25 cellular contexts compared by ENCODE assay signal in the genomic region with DNA sequence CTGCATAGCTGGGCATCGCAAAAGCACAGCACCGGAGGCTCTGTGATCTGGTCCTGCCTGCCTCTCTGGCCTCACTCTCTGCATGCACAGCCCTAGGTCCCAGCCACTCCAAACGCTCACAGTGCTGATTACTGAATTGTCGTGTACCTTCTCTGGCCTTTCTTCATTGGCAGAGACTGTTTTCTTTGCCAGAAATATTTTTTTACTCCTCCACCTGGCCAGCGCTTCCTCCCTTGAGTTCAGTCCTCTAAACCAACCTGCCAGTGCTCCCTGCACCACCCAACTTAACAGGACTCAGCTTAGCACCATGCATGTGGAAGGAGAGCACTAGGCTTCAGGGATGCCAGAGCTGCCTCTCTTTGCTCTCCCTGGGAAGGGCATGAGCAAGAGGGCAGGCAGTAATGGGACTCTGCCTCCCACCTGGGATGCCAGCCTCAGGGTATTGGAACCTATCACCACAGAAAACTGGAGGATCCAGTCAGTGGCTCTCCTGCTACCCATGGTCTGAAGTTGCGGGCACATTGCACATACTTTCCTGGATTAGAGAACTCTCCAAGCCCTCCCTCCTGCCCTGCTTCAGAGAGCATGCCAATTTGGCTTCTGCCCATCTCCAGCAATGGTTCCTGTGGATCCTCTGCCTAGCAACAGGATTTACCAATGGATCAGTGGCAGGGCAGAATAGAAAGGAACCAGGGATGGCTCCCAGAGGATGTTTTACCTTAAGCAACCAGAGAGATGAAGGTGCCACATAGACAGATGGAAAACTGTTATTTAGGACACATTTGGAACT. TPM values are rescaled to one million over a fixed set of nuclear protein-coding genes. Genes with fewer than 3 reads are reported as not detected.
DNase-seq lines count a peak whose midpoint lies in the region; ATAC-seq and TF ChIP-seq lines count a peak whose summit lies in the region.
"Had no signal": no experiment of that assay in that cellular context is flagged by ENCODE, and none has a peak within 500 bp of the region (broad histone marks: within the 10 kb centered on the region; RNA-seq: fewer than 3 reads in every experiment).

No MANE protein-coding gene starts in this region.

- DNase-seq in NCI-H2196 (lab: John Stamatoyannopoulos, UW; ENCODE audit: unreplicated experiment) (peak; percentile 11), NCI-H2196 treated with DMSO at 0.1 percent for 48 hours (lab: John Stamatoyannopoulos, UW; ENCODE audit: unreplicated experiment) (no peak), NCI-H446 treated with DMSO at 0.1 percent for 48 hours (lab: John Stamatoyannopoulos, UW) (peak; percentile 62), cerebellar nuclear complex (lab: John Stamatoyannopoulos, UW) (peak; percentile 54 to 60), trophoblast cell (no peak), ascending aorta (ENCODE audit: low spot score in 2 of 2) (no peak), sciatic nerve (ENCODE audit: low spot score) (no peak)
- DNase-seq: activated CD4-positive, alpha-beta T cell treated with anti-CD3 and anti-CD28 coated beads, Interleukin-2, amount 50 U/mL, for 4 hours; activated CD4-positive, CD25-positive, alpha-beta regulatory T cell; activated CD8-positive, alpha-beta memory T cell treated with anti-CD3 and anti-CD28 coated beads, Interleukin-2, amount 50 U/mL, for 48 hours; BE2C; DMS79; H9; left ventricle myocardium inferior; NCI-H1436; NCI-H524 treated with DMSO at 0.1 percent for 48 hours; small intestine; stimulated activated CD4-positive, alpha-beta T cell treated with anti-CD3 and anti-CD28 coated beads, Interleukin-1b, Interleukin-23, amount 100 ng/mL, for 48 hours; stimulated activated CD8-positive, alpha-beta memory T cell treated with anti-CD3 and anti-CD28 coated beads, Interleukin-4, amount 100 ng/mL, for 48 hours; T-cell had no signal

- H4K91ac ChIP-seq in trophoblast cell (ENCODE audit: low read depth, low read length), result no peak overlapping the region

- no peak overlapping the region for H4K12ac ChIP-seq in trophoblast cell (ENCODE audit: low read depth, low read length)

- intact Hi-C loops in ascending aorta (cut with DNase I), result no loop called here
- intact Hi-C loops in sciatic nerve (cut with DNase I), result no loop called here

- TF ChIP-seq CTCF in ascending aorta (IDR thresholded peaks at IDR 0.05), result no peak

- H3K4me1 ChIP-seq in trophoblast cell (ENCODE audit: control insufficient read depth in 1 of 2, insufficient read depth in 2 of 2, low read length in 2 of 2) (no peaks in the 10 kb centered on the region), ascending aorta (no peaks in the 10 kb centered on the region)
- H3K4me1 ChIP-seq: BE2C, tibial nerve had no signal

- H2BK12ac ChIP-seq in trophoblast cell (ENCODE audit: low read length), result no peak overlapping the region

- H3K23ac ChIP-seq in trophoblast cell (ENCODE audit: low read length), result no peak overlapping the region

- no peaks in the 10 kb centered on the region for H3K27me3 ChIP-seq in trophoblast cell (ENCODE audit: insufficient read depth, low read length)
- H3K27me3 ChIP-seq in ascending aorta, result no peaks in the 10 kb centered on the region
- H3K27me3 ChIP-seq: BE2C, tibial nerve had no signal

- H3K9ac ChIP-seq in trophoblast cell (ENCODE audit: low read length), result no peak overlapping the region

- no peaks in the 10 kb centered on the region for H3K79me1 ChIP-seq in trophoblast cell (ENCODE audit: low read length)

- no peak overlapping the region for H4K8ac ChIP-seq in trophoblast cell (ENCODE audit: low read depth, low read length)

- H2BK120ac ChIP-seq in trophoblast cell (ENCODE audit: insufficient read depth, low read length, poor library complexity), result no peak overlapping the region

- no peak overlapping the region for H2AFZ ChIP-seq in trophoblast cell (ENCODE audit: insufficient read depth, low read length, poor library complexity)

- ATAC-seq in HG02763 (IDR thresholded peaks at IDR 0.05; ENCODE audit: unreplicated experiment), result no peak
- ATAC-seq in sciatic nerve, result no peak
- ATAC-seq: activated T-helper 17 cell treated with anti-CD3 and anti-CD28 coated beads, Interleukin-2, amount 50 U/mL, for 72 hours; natural killer cell treated with Interleukin-12 subunit alpha and Interleukin-12 subunit beta and Interleukin-15 and Interleukin-18, amount 100 ng/mL, for 72 hours; T-cell had no signal

- no peaks in the 10 kb centered on the region for H3K79me2 ChIP-seq in trophoblast cell (ENCODE audit: control insufficient read depth, insufficient read depth, low read length, poor library complexity)

- no peak overlapping the region for H3K4me2 ChIP-seq in trophoblast cell (ENCODE audit: low read length)

- H3K4ac ChIP-seq in trophoblast cell (ENCODE audit: low read depth, low read length), result no peak overlapping the region

- no peak overlapping the region for H3K14ac ChIP-seq in trophoblast cell (ENCODE audit: low read length)

- WGBS in trophoblast cell (ENCODE audit: extremely low coverage, insufficient coverage, insufficient read length), result no CpG with 5 or more reads among the region's 6 CpGs

- no peak overlapping the region for H2BK5ac ChIP-seq in trophoblast cell (ENCODE audit: low read depth, low read length, poor library complexity)

- no peak overlapping the region for H3K27ac ChIP-seq in trophoblast cell (ENCODE audit: low read depth, low read length)
- no peak overlapping the region for H3K27ac ChIP-seq in ascending aorta
- H3K27ac ChIP-seq: left ventricle myocardium inferior, SJSA1, tibial nerve had no signal

- no peak overlapping the region for H3K18ac ChIP-seq in trophoblast cell (ENCODE audit: low read length)

- no peaks in the 10 kb centered on the region for H3K36me3 ChIP-seq in trophoblast cell (ENCODE audit: control insufficient read depth in 1 of 2, insufficient read depth in 2 of 2, low read length in 2 of 2)
- H3K36me3 ChIP-seq in ascending aorta, result no peaks in the 10 kb centered on the region
- H3K36me3 ChIP-seq: BE2C, left ventricle myocardium inferior, SJSA1, tibial nerve had no signal

- peak overlapping the region; percentile 57 for H3K4me3 ChIP-seq in trophoblast cell (ENCODE audit: low read depth, low read length)
- H3K4me3 ChIP-seq in ascending aorta, result no peak overlapping the region
- H3K4me3 ChIP-seq: left ventricle myocardium inferior, SJSA1, tibial nerve had no signal

- H2AK5ac ChIP-seq in trophoblast cell (ENCODE audit: low read length), result no peak overlapping the region

- H3K9me3 ChIP-seq in trophoblast cell (ENCODE audit: insufficient read depth, low read depth, low read length) (no peaks in the 10 kb centered on the region), ascending aorta (no peaks in the 10 kb centered on the region)
- H3K9me3 ChIP-seq: BE2C, left ventricle myocardium inferior, SJSA1, tibial nerve had no signal

RNA-seq across cellular contexts. Expression of a gene that starts 37.0 kb away (rescaled TPM):
- polyA plus RNA-seq in trophoblast cell (2013), result 0.89 and 1.0 TPM in 2 replicates
- 13.7 TPM for total RNA-seq in ascending aorta
- 22.8 TPM for total RNA-seq in sciatic nerve

Comparison
In these comparisons a context has a peak if more than half of its experiments do, and no peak if none do; other contexts are left out.
1. DNase-seq: peak in NCI-H2196 (single experiment), NCI-H446 treated with DMSO at 0.1 percent for 48 hours (single experiment) and cerebellar nuclear complex (2 of 2); none in NCI-H2196 treated with DMSO at 0.1 percent for 48 hours (single experiment), trophoblast cell (0 of 2), ascending aorta (0 of 2) and sciatic nerve (single experiment).